ENCODE assay signal across 1 cellular context in the genomic region with DNA sequence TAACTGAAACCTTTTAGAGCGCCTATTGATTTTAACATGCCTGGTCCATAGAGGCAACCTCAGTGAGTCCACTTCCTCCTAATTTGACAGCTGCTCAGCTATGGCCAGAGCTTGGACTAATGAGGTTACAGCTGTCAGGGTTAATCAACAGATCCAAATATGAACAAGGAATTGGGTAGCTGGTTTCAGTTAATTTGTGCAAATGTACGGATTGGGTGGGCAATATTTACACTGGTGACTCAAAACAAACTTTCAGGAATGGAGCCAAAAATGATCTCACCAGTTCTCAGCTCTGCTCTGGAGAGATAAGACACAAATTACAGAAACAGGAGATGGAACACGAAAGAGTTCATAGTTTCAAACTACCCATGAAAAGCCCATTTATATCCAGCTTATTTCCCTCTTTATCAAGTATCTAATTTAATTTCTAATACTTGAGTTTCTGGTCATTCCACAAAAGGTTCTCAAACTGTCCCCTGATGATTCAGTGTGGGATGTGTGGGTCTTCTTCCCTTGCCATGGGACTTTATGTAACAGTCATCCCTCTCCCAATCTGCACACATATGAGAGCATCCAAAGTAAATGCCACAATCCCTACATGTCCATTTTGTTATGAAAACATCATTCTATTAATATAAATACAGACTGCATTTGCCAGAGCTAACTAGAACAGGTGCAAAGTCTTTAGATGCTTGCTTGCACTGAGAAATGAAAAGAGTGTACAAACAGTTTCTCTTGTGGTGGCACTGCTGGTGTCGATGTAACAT.
A peak's percentile ranks its signal among the peaks of the same experiment; 100 is the strongest.
TF ChIP-seq lines count a peak whose summit lies in the region.

No MANE protein-coding gene starts in this region.

TF ChIP-seq in HepG2, 621 proteins besides CTCF, POLR2A, EP300 and RAD21 (continued from another document):
- TF ChIP-seq, protein P1, sequence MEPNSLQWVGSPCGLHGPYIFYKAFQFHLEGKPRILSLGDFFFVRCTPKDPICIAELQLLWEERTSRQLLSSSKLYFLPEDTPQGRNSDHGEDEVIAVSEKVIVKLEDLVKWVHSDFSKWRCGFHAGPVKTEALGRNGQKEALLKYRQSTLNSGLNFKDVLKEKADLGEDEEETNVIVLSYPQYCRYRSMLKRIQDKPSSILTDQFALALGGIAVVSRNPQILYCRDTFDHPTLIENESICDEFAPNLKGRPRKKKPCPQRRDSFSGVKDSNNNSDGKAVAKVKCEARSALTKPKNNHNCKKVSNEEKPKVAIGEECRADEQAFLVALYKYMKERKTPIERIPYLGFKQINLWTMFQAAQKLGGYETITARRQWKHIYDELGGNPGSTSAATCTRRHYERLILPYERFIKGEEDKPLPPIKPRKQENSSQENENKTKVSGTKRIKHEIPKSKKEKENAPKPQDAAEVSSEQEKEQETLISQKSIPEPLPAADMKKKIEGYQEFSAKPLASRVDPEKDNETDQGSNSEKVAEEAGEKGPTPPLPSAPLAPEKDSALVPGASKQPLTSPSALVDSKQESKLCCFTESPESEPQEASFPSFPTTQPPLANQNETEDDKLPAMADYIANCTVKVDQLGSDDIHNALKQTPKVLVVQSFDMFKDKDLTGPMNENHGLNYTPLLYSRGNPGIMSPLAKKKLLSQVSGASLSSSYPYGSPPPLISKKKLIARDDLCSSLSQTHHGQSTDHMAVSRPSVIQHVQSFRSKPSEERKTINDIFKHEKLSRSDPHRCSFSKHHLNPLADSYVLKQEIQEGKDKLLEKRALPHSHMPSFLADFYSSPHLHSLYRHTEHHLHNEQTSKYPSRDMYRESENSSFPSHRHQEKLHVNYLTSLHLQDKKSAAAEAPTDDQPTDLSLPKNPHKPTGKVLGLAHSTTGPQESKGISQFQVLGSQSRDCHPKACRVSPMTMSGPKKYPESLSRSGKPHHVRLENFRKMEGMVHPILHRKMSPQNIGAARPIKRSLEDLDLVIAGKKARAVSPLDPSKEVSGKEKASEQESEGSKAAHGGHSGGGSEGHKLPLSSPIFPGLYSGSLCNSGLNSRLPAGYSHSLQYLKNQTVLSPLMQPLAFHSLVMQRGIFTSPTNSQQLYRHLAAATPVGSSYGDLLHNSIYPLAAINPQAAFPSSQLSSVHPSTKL (CRISPR knock-in tag; IDR thresholded peaks at IDR 0.05) = peak; percentile 69
- TF ChIP-seq, protein P2, sequence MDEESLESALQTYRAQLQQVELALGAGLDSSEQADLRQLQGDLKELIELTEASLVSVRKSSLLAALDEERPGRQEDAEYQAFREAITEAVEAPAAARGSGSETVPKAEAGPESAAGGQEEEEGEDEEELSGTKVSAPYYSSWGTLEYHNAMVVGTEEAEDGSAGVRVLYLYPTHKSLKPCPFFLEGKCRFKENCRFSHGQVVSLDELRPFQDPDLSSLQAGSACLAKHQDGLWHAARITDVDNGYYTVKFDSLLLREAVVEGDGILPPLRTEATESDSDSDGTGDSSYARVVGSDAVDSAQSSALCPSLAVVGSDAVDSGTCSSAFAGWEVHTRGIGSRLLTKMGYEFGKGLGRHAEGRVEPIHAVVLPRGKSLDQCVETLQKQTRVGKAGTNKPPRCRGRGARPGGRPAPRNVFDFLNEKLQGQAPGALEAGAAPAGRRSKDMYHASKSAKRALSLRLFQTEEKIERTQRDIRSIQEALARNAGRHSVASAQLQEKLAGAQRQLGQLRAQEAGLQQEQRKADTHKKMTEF (CRISPR knock-in tag; IDR thresholded peaks at IDR 0.05) = 0 out of 2 replicates have a peak, but pooled peaks have one; percentile 35
- TF ChIP-seq ATF2 (CRISPR knock-in tag; IDR thresholded peaks at IDR 0.05) (peak; percentile 63; the same call in 1 of the 2 replicates), ZNF570 (CRISPR knock-in tag; IDR thresholded peaks at IDR 0.05; ENCODE audit: borderline replicate concordance) (no peak), FOXA3 (CRISPR knock-in tag; IDR thresholded peaks at IDR 0.05) (peak; percentile 87), ZNF550 (CRISPR knock-in tag; IDR thresholded peaks at IDR 0.05; ENCODE audit: borderline replicate concordance) (no peak), SETDB1 (CRISPR knock-in tag; IDR thresholded peaks at IDR 0.05; ENCODE audit: borderline replicate concordance) (no peak), AGO2 (optimal IDR thresholded peaks at IDR 0.05; ENCODE audit: low read depth, low read length) (no peak), ZBTB10 (CRISPR knock-in tag; IDR thresholded peaks at IDR 0.05; ENCODE audit: borderline replicate concordance) (no peak), RBM39 (IDR thresholded peaks at IDR 0.05; ENCODE audit: low read depth, low read length, poor library complexity, severe bottlenecking) (no peak), CREB1 (IDR thresholded peaks at IDR 0.05) (no peak), CREB1 (CRISPR knock-in tag; IDR thresholded peaks at IDR 0.05) (no peak), ATF7 (IDR thresholded peaks at IDR 0.05) (0 out of 2 replicates have a peak, but pooled peaks have one; percentile 13), ATF7 (CRISPR knock-in tag; IDR thresholded peaks at IDR 0.05) (no peak), SIX1 (CRISPR knock-in tag; IDR thresholded peaks at IDR 0.05; ENCODE audit: borderline replicate concordance) (no peak), KLF15 (CRISPR knock-in tag; IDR thresholded peaks at IDR 0.05; ENCODE audit: borderline replicate concordance) (no peak), SAP130 (CRISPR knock-in tag; IDR thresholded peaks at IDR 0.05; ENCODE audit: low read depth) (peak; percentile 62), SOX5 (CRISPR knock-in tag; IDR thresholded peaks at IDR 0.05; ENCODE audit: borderline replicate concordance) (0 out of 2 replicates have a peak, but pooled peaks have one; percentile 28), ZNF350 (CRISPR knock-in tag; IDR thresholded peaks at IDR 0.05; ENCODE audit: borderline replicate concordance, low read depth) (no peak), GATAD2A (CRISPR knock-in tag; IDR thresholded peaks at IDR 0.05) (peak; percentile 60)
- TF ChIP-seq, protein P3, sequence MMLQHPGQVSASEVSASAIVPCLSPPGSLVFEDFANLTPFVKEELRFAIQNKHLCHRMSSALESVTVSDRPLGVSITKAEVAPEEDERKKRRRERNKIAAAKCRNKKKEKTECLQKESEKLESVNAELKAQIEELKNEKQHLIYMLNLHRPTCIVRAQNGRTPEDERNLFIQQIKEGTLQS (CRISPR knock-in tag; IDR thresholded peaks at IDR 0.05) = peak; percentile 58; the same call in 1 of the 2 replicates
- TF ChIP-seq, protein P4, sequence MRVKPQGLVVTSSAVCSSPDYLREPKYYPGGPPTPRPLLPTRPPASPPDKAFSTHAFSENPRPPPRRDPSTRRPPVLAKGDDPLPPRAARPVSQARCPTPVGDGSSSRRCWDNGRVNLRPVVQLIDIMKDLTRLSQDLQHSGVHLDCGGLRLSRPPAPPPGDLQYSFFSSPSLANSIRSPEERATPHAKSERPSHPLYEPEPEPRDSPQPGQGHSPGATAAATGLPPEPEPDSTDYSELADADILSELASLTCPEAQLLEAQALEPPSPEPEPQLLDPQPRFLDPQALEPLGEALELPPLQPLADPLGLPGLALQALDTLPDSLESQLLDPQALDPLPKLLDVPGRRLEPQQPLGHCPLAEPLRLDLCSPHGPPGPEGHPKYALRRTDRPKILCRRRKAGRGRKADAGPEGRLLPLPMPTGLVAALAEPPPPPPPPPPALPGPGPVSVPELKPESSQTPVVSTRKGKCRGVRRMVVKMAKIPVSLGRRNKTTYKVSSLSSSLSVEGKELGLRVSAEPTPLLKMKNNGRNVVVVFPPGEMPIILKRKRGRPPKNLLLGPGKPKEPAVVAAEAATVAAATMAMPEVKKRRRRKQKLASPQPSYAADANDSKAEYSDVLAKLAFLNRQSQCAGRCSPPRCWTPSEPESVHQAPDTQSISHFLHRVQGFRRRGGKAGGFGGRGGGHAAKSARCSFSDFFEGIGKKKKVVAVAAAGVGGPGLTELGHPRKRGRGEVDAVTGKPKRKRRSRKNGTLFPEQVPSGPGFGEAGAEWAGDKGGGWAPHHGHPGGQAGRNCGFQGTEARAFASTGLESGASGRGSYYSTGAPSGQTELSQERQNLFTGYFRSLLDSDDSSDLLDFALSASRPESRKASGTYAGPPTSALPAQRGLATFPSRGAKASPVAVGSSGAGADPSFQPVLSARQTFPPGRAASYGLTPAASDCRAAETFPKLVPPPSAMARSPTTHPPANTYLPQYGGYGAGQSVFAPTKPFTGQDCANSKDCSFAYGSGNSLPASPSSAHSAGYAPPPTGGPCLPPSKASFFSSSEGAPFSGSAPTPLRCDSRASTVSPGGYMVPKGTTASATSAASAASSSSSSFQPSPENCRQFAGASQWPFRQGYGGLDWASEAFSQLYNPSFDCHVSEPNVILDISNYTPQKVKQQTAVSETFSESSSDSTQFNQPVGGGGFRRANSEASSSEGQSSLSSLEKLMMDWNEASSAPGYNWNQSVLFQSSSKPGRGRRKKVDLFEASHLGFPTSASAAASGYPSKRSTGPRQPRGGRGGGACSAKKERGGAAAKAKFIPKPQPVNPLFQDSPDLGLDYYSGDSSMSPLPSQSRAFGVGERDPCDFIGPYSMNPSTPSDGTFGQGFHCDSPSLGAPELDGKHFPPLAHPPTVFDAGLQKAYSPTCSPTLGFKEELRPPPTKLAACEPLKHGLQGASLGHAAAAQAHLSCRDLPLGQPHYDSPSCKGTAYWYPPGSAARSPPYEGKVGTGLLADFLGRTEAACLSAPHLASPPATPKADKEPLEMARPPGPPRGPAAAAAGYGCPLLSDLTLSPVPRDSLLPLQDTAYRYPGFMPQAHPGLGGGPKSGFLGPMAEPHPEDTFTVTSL (CRISPR knock-in tag; IDR thresholded peaks at IDR 0.05; ENCODE audit: borderline replicate concordance) = peak; percentile 64; the same call in 1 of the 2 replicates
